Comparison of ENCODE assay signal across 22 cellular contexts in the genomic region with DNA sequence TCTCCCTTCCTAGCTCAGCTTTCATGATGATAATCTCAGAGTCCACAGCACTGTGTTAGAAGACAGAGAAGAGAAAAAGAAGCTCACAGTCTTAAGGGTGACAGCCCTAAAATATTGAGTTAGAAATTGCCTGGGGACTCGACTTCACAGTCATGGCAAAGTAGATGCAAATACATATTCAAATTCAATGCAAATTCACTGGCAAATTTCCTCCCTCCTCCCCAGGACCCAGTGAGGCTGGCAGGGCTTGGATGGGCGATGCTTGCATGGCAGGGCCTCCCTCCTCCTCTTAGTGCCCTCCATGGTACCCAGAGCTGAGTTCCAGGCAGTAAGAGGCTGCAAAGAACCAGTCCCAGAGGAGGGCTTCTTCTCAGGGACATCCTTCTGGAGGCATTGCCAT.
"Had no signal": no experiment of that assay in that cellular context is flagged by ENCODE, and none has a peak within 500 bp of the region (broad histone marks: within the 10 kb centered on the region; RNA-seq: fewer than 3 reads in every experiment).

No MANE protein-coding gene starts in this region.

- H3K9me3 ChIP-seq: SJSA1 had no signal

- H3K27ac ChIP-seq: HL-60, KMS-11, SJSA1, SK-N-MC had no signal

- DNase-seq: MV-4-11, NCI-H1048, NCI-H1105, NCI-H1417, NCI-H1436 treated with DMSO at 0.1 percent for 48 hours, NCI-H1694, NCI-H187 treated with DMSO at 0.1 percent for 48 hours, NCI-H2029 treated with DMSO at 0.1 percent for 48 hours, NCI-H2171 treated with DMSO at 0.1 percent for 48 hours, NCI-H345, NCI-H446 treated with DMSO at 0.1 percent for 48 hours, NCI-H510A treated with DMSO at 0.1 percent for 48 hours, NCI-H69, NCI-H774, Right ventricle myocardium superior, RPMI8226, SIG-M5 had no signal

- H3K27me3 ChIP-seq: SJSA1 had no signal

- H3K4me3 ChIP-seq: K562, SJSA1, SK-N-MC had no signal

- H3K4me1 ChIP-seq: SJSA1 had no signal

- H3K36me3 ChIP-seq: SJSA1 had no signal
